In the genomic region with DNA sequence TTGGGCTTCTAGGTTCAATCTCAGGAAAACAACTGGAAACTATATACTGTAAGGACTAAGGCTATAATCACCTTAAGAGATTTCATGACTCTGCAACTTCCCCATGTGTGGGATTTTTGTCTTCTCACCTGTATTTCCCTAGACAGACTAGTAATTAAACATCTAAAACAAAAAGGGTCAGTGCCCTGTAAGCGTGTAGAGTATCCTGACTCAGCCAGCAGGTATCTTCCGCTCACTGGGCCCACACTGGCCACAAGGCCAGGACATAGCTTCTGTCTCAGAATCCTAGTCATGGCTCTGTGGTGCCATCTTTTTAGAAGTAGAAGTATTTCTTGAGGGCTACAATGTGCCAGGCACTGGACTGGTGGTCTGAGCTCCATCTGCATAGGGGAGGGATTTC, we compare ENCODE assay signal across 25 cellular contexts.
DNase-seq lines count a peak whose midpoint lies in the region; ATAC-seq and FAIRE-seq lines count a peak whose summit lies in the region.
"Had no signal": no experiment of that assay in that cellular context is flagged by ENCODE, and none has a peak within 500 bp of the region (broad histone marks: within the 10 kb centered on the region; RNA-seq: fewer than 3 reads in every experiment).

No MANE protein-coding gene starts in this region.

- H3K27me3 Mint-ChIP-seq in stimulated activated naive CD8-positive, alpha-beta T cell treated with anti-CD3 and anti-CD28 coated beads, Interleukin-15, Interleukin-2, amounts not matched to agents 100 ng/mL and 50 ng/mL, for 24 hours: no peaks in the 10 kb centered on the region
- no peaks in the 10 kb centered on the region for H3K27me3 Mint-ChIP-seq in stimulated activated naive CD8-positive, alpha-beta T cell treated with anti-CD3 and anti-CD28 coated beads, Interleukin-15, amount 100 ng/mL, for 72 hours
- no peaks in the 10 kb centered on the region for H3K27me3 Mint-ChIP-seq in central memory CD8-positive, alpha-beta T cell
- H3K27me3 Mint-ChIP-seq: brain; CD8-positive, alpha-beta memory T cell had no signal

- peaks cover 10% of the 10 kb centered on the region for H3K36me3 Mint-ChIP-seq in stimulated activated naive CD8-positive, alpha-beta T cell treated with anti-CD3 and anti-CD28 coated beads, Interleukin-15, Interleukin-2, amounts not matched to agents 100 ng/mL and 50 ng/mL, for 24 hours (ENCODE audit: low read depth)
- peaks cover 8% of the 10 kb centered on the region for H3K36me3 Mint-ChIP-seq in central memory CD8-positive, alpha-beta T cell (ENCODE audit: insufficient read depth)
- H3K36me3 Mint-ChIP-seq: brain; CD8-positive, alpha-beta memory T cell had no signal

- peaks cover 91% of the 10 kb centered on the region for H3K4me1 Mint-ChIP-seq in stimulated activated naive CD8-positive, alpha-beta T cell treated with anti-CD3 and anti-CD28 coated beads, Interleukin-15, Interleukin-2, amounts not matched to agents 100 ng/mL and 50 ng/mL, for 24 hours (ENCODE audit: low read depth)
- peaks cover 89% of the 10 kb centered on the region for H3K4me1 Mint-ChIP-seq in stimulated activated naive CD8-positive, alpha-beta T cell treated with anti-CD3 and anti-CD28 coated beads, Interleukin-15, amount 100 ng/mL, for 72 hours
- peaks cover 34% of the 10 kb centered on the region for H3K4me1 Mint-ChIP-seq in central memory CD8-positive, alpha-beta T cell
- H3K4me1 Mint-ChIP-seq: brain had no signal

- H3K27ac Mint-ChIP-seq in stimulated activated naive CD8-positive, alpha-beta T cell treated with anti-CD3 and anti-CD28 coated beads, Interleukin-15, Interleukin-2, amounts not matched to agents 100 ng/mL and 50 ng/mL, for 24 hours: peak overlapping the region; percentile 95
- H3K27ac Mint-ChIP-seq in stimulated activated naive CD8-positive, alpha-beta T cell treated with anti-CD3 and anti-CD28 coated beads, Interleukin-15, amount 100 ng/mL, for 72 hours: peak overlapping the region in 1 of 2 donors; percentile 35
- H3K27ac Mint-ChIP-seq in central memory CD8-positive, alpha-beta T cell (ENCODE audit: low read depth): peak overlapping the region; percentile 13
- H3K27ac Mint-ChIP-seq: brain had no signal

- ATAC-seq in stimulated activated naive CD8-positive, alpha-beta T cell treated with anti-CD3 and anti-CD28 coated beads, Interleukin-15, amount 100 ng/mL, for 72 hours: no peak
- no peak for ATAC-seq in central memory CD8-positive, alpha-beta T cell (replicated peaks; ENCODE audit: extremely low read depth, poor library complexity, severe bottlenecking)
- no peak for ATAC-seq in HG02588 (IDR thresholded peaks at IDR 0.05; ENCODE audit: unreplicated experiment)
- no peak for ATAC-seq in HG03442 (IDR thresholded peaks at IDR 0.05; ENCODE audit: unreplicated experiment)
- no peak for ATAC-seq in HG03135 (IDR thresholded peaks at IDR 0.05; ENCODE audit: unreplicated experiment)
- ATAC-seq: heart right ventricle, right lobe of liver had no signal

- no peaks in the 10 kb centered on the region for H3K9me3 Mint-ChIP-seq in stimulated activated naive CD8-positive, alpha-beta T cell treated with anti-CD3 and anti-CD28 coated beads, Interleukin-15, Interleukin-2, amounts not matched to agents 100 ng/mL and 50 ng/mL, for 24 hours
- H3K9me3 Mint-ChIP-seq in stimulated activated naive CD8-positive, alpha-beta T cell treated with anti-CD3 and anti-CD28 coated beads, Interleukin-15, amount 100 ng/mL, for 72 hours: no peaks in the 10 kb centered on the region
- H3K9me3 Mint-ChIP-seq in central memory CD8-positive, alpha-beta T cell: no peaks in the 10 kb centered on the region
- H3K9me3 Mint-ChIP-seq: brain; CD8-positive, alpha-beta memory T cell; H9 had no signal

- H3K4me3 Mint-ChIP-seq in stimulated activated naive CD8-positive, alpha-beta T cell treated with anti-CD3 and anti-CD28 coated beads, Interleukin-15, Interleukin-2, amounts not matched to agents 100 ng/mL and 50 ng/mL, for 24 hours: no peak overlapping the region
- H3K4me3 Mint-ChIP-seq in stimulated activated naive CD8-positive, alpha-beta T cell treated with anti-CD3 and anti-CD28 coated beads, Interleukin-15, amount 100 ng/mL, for 72 hours: no peak overlapping the region
- H3K4me3 Mint-ChIP-seq in central memory CD8-positive, alpha-beta T cell: no peak overlapping the region
- H3K4me3 Mint-ChIP-seq: brain; CD8-positive, alpha-beta memory T cell; H9 had no signal

- DNase-seq in stimulated activated naive CD8-positive, alpha-beta T cell treated with anti-CD3 and anti-CD28 coated beads, Interleukin-15, amount 100 ng/mL, for 72 hours: no peak
- DNase-seq in RCC 7860 (ENCODE audit: low spot score) (peak; percentile 44), NCI-H2196 treated with DMSO at 0.1 percent for 48 hours (lab: John Stamatoyannopoulos, UW; ENCODE audit: unreplicated experiment) (no peak)
- no peak for DNase-seq in central memory CD8-positive, alpha-beta T cell (ENCODE audit: low spot score in 2 of 2)
- DNase-seq: activated CD4-positive, alpha-beta T cell treated with anti-CD3 and anti-CD28 coated beads for 1 hour; amniotic stem cell; CD8-positive, alpha-beta memory T cell; dorsolateral prefrontal cortex; foreskin melanocyte; H9; heart right ventricle; kidney; NCI-H1436 treated with DMSO at 0.1 percent for 48 hours; NCI-H2107; NCI-H446; NCI-H774; right lobe of liver; SK-N-SH; stimulated activated CD4-positive, alpha-beta T cell treated with anti-CD3 and anti-CD28 coated beads, Interleukin-2, amount 100 ng/mL, for 48 hours had no signal

- FAIRE-seq in RCC 7860 (lab: Jason Lieb, UNC): no peak
- FAIRE-seq: endometrium, kidney had no signal
